Comparison of ENCODE assay signal across 24 cellular contexts in the genomic region with DNA sequence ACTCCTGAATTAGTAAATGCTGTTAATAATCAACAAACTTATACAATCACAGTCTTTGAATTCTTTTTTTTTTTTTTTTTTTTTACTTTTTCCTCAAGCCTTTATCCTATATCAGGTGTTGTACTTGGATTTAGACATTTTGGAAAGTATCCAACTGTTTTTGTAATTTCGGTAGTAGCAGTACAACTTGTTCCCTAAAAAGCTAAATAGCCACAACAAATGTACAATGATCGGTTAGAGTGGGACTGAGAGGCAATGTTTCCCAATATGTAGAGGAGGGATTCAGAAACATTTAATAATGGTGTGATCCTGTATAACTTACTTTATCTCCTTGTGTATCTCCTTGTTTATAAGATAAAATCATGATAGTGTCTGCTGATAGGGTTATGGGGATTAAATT.
"Had no signal": no experiment of that assay in that cellular context is flagged by ENCODE, and none has a peak within 500 bp of the region (broad histone marks: within the 10 kb centered on the region; RNA-seq: fewer than 3 reads in every experiment).

No MANE protein-coding gene starts in this region.

- H3K9me3 Mint-ChIP-seq: nephron had no signal

- H3K27me3 Mint-ChIP-seq: activated B cell treated with CpG ODN at 0.5 μM for 24 hours; activated CD8-positive, alpha-beta T cell treated with anti-CD3 and anti-CD28 coated beads for 36 hours; stimulated activated naive CD8-positive, alpha-beta T cell treated with anti-CD3 and anti-CD28 coated beads, Interleukin-15, Interleukin-2, amounts not matched to agents 100 ng/mL and 50 ng/mL, for 24 hours had no signal

- H3K27ac Mint-ChIP-seq: activated B cell treated with CpG ODN at 0.5 μM for 24 hours; activated CD8-positive, alpha-beta T cell treated with anti-CD3 and anti-CD28 coated beads for 36 hours; activated naive CD4-positive, alpha-beta T cell treated with anti-CD3 and anti-CD28 coated beads, Interleukin-2, amount 50 U/mL, for 72 hours; activated T-cell treated with anti-CD3 and anti-CD28 coated beads, Interleukin-2, amount 50 U/mL, for 72 hours; nephron; stimulated activated naive CD8-positive, alpha-beta T cell treated with anti-CD3 and anti-CD28 coated beads, Interleukin-15, Interleukin-2, amounts not matched to agents 100 ng/mL and 50 ng/mL, for 24 hours; T-helper 2 cell treated with Interferon-gamma antibody and Interleukin-4, amounts not matched to agents 5 μg/mL and 100 μg/mL, for 36 hours had no signal

- H3K36me3 ChIP-seq: adrenal gland, ascending aorta, gastrocnemius medialis, left ventricle myocardium inferior, neutrophil, right lobe of liver, thyroid gland had no signal

- H3K27me3 ChIP-seq: adrenal gland, ascending aorta, gastrocnemius medialis, neutrophil, right lobe of liver, thyroid gland had no signal

- ATAC-seq: activated CD8-positive, alpha-beta T cell treated with anti-CD3 and anti-CD28 coated beads for 36 hours; activated naive CD4-positive, alpha-beta T cell treated with anti-CD3 and anti-CD28 coated beads, Interleukin-2, amount 50 U/mL, for 72 hours; activated T-cell treated with anti-CD3 and anti-CD28 coated beads, Interleukin-2, amount 50 U/mL, for 72 hours; gastrocnemius medialis; right lobe of liver had no signal

- H3K9me3 ChIP-seq: ascending aorta, gastrocnemius medialis, neutrophil, right lobe of liver, thyroid gland had no signal

- H3K4me3 Mint-ChIP-seq: activated B cell treated with CpG ODN at 0.5 μM for 24 hours; activated CD8-positive, alpha-beta T cell treated with anti-CD3 and anti-CD28 coated beads for 36 hours; activated T-cell treated with anti-CD3 and anti-CD28 coated beads, Interleukin-2, amount 50 U/mL, for 72 hours; nephron; stimulated activated naive CD8-positive, alpha-beta T cell treated with anti-CD3 and anti-CD28 coated beads, Interleukin-15, Interleukin-2, amounts not matched to agents 100 ng/mL and 50 ng/mL, for 24 hours; T-helper 2 cell treated with Interferon-gamma antibody and Interleukin-4, amounts not matched to agents 5 μg/mL and 100 μg/mL, for 36 hours had no signal

- H3K36me3 Mint-ChIP-seq: activated naive CD4-positive, alpha-beta T cell treated with anti-CD3 and anti-CD28 coated beads, Interleukin-2, amount 50 U/mL, for 72 hours had no signal

- H3K4me3 ChIP-seq: adrenal gland, ascending aorta, gastrocnemius medialis, left ventricle myocardium inferior, lung, right lobe of liver, thyroid gland had no signal

- H3K4me1 Mint-ChIP-seq: activated B cell treated with CpG ODN at 0.5 μM for 24 hours, nephron had no signal

- H3K4me1 ChIP-seq: adrenal gland, ascending aorta, gastrocnemius medialis, left ventricle myocardium inferior, right lobe of liver, thyroid gland had no signal

- H3K27ac ChIP-seq: adrenal gland, ascending aorta, gastrocnemius medialis, left ventricle myocardium inferior, neutrophil, right lobe of liver, thyroid gland had no signal

- DNase-seq: activated B cell treated with CpG ODN at 0.5 μM for 24 hours; activated CD4-positive, alpha-beta T cell treated with anti-CD3 and anti-CD28 coated beads, Interleukin-2, amount 50 U/mL, for 1 hour; activated CD8-positive, alpha-beta T cell treated with anti-CD3 and anti-CD28 coated beads for 36 hours; activated naive CD4-positive, alpha-beta T cell; activated T-cell treated with anti-CD3 and anti-CD28 coated beads, Interleukin-2, amount 50 U/mL, for 72 hours; adrenal gland; central memory CD4-positive, alpha-beta T cell; dermis blood vessel endothelial cell; effector CD4-positive, alpha-beta T cell; gastrocnemius medialis; glutamatergic neuron; left ventricle myocardium inferior; right lobe of liver; stimulated activated CD4-positive, alpha-beta T cell treated with anti-CD3 and anti-CD28 coated beads, Interleukin-12 subunit alpha, Interleukin-12 subunit beta, amount 100 ng/mL, for 4 hours; stimulated activated CD4-positive, alpha-beta T cell treated with anti-CD3 and anti-CD28 coated beads, Interleukin-4, amount 100 ng/mL, for 1 hour; T-helper 1 cell; thyroid gland had no signal
